9 cellular contexts compared by ENCODE assay signal in genomic region chr21:45590726-45591618, GRCh38. TPM values are rescaled to one million over a fixed set of nuclear protein-coding genes. Genes with fewer than 3 reads are reported as not detected.
DNase-seq lines count a peak whose midpoint lies in the region; ATAC-seq and TF ChIP-seq lines count a peak whose summit lies in the region.
"Had no signal": no experiment of that assay in that cellular context is flagged by ENCODE, and none has a peak within 500 bp of the region (broad histone marks: within the 10 kb centered on the region; RNA-seq: fewer than 3 reads in every experiment).

No MANE protein-coding gene starts in this region.

- DNase-seq in NCI-H460 (ENCODE audit: extremely low read depth, low read depth) (peak; percentile 17), lower lobe of right lung (peak; percentile 63), NCI-H526 treated with DMSO at 0.1 percent for 48 hours (lab: John Stamatoyannopoulos, UW) (no peak), NCI-H2081 (lab: John Stamatoyannopoulos, UW) (no peak), amniotic stem cell (lab: John Stamatoyannopoulos, UW) (no peak)
- peak; percentile 71 for DNase-seq in activated naive CD8-positive, alpha-beta T cell treated with anti-CD3 and anti-CD28 coated beads for 36 hours
- peak; percentile 73 to 81 for DNase-seq in stimulated activated naive CD8-positive, alpha-beta T cell treated with anti-CD3 and anti-CD28 coated beads, Interleukin-15, amount 100 ng/mL, for 72 hours

- intact Hi-C loops in lower lobe of right lung (cut with DNase I): no loop called here

- no peaks in the 10 kb centered on the region for H3K36me3 ChIP-seq in lower lobe of right lung

- no peak overlapping the region for H3K27ac ChIP-seq in lower lobe of right lung

- peaks cover 16% of the 10 kb centered on the region for H3K4me1 ChIP-seq in lower lobe of right lung

- H3K9me3 ChIP-seq in lower lobe of right lung: peaks cover 15% of the 10 kb centered on the region

- H3K27me3 ChIP-seq in lower lobe of right lung (ENCODE audit: low read depth): peaks cover 16% of the 10 kb centered on the region

- H3K4me1 Mint-ChIP-seq in activated naive CD8-positive, alpha-beta T cell treated with anti-CD3 and anti-CD28 coated beads for 36 hours: peaks cover 19% of the 10 kb centered on the region
- H3K4me1 Mint-ChIP-seq in stimulated activated naive CD8-positive, alpha-beta T cell treated with anti-CD3 and anti-CD28 coated beads, Interleukin-15, amount 100 ng/mL, for 72 hours: peaks cover 14% of the 10 kb centered on the region

- H3K4me3 Mint-ChIP-seq in activated naive CD8-positive, alpha-beta T cell treated with anti-CD3 and anti-CD28 coated beads for 36 hours: no peak overlapping the region
- H3K4me3 Mint-ChIP-seq in stimulated activated naive CD8-positive, alpha-beta T cell treated with anti-CD3 and anti-CD28 coated beads, Interleukin-15, amount 100 ng/mL, for 72 hours: no peak overlapping the region
- H3K4me3 Mint-ChIP-seq: IgD-negative memory B cell had no signal

- peaks cover 6% of the 10 kb centered on the region for H3K36me3 Mint-ChIP-seq in activated naive CD8-positive, alpha-beta T cell treated with anti-CD3 and anti-CD28 coated beads for 36 hours

- peak; percentile 61 to 71 for ATAC-seq in lower lobe of right lung
- peak; percentile 69 for ATAC-seq in stimulated activated naive CD8-positive, alpha-beta T cell treated with anti-CD3 and anti-CD28 coated beads, Interleukin-15, amount 100 ng/mL, for 72 hours

- H3K4me3 ChIP-seq in GM12875 (ENCODE audit: low read depth, low read length): peak overlapping the region; percentile 39
- peak overlapping the region; percentile 55 for H3K4me3 ChIP-seq in lower lobe of right lung

- peaks cover 20% of the 10 kb centered on the region for H3K27me3 Mint-ChIP-seq in activated naive CD8-positive, alpha-beta T cell treated with anti-CD3 and anti-CD28 coated beads for 36 hours
- peaks cover 24% of the 10 kb centered on the region for H3K27me3 Mint-ChIP-seq in stimulated activated naive CD8-positive, alpha-beta T cell treated with anti-CD3 and anti-CD28 coated beads, Interleukin-15, amount 100 ng/mL, for 72 hours

- H3K9me3 Mint-ChIP-seq in activated naive CD8-positive, alpha-beta T cell treated with anti-CD3 and anti-CD28 coated beads for 36 hours: peaks cover 19% of the 10 kb centered on the region
- H3K9me3 Mint-ChIP-seq in stimulated activated naive CD8-positive, alpha-beta T cell treated with anti-CD3 and anti-CD28 coated beads, Interleukin-15, amount 100 ng/mL, for 72 hours: peaks cover 16 to 24% of the 10 kb centered on the region in 2 donors

- no peak for TF ChIP-seq CTCF in GM12875 (IDR thresholded peaks at IDR 0.05; ENCODE audit: borderline replicate concordance, insufficient read depth, low read depth, low read length)
- no peak for TF ChIP-seq CTCF in lower lobe of right lung (IDR thresholded peaks at IDR 0.05)

- H3K27ac Mint-ChIP-seq in activated naive CD8-positive, alpha-beta T cell treated with anti-CD3 and anti-CD28 coated beads for 36 hours: no peak overlapping the region
- H3K27ac Mint-ChIP-seq in stimulated activated naive CD8-positive, alpha-beta T cell treated with anti-CD3 and anti-CD28 coated beads, Interleukin-15, amount 100 ng/mL, for 72 hours: no peak overlapping the region
- H3K27ac Mint-ChIP-seq: IgD-negative memory B cell had no signal

RNA-seq across cellular contexts. Expression of gene SLC19A1, which starts 48.7 kb away (rescaled TPM):
- total RNA-seq in NCI-H460 (2014; rRNA removed; shearing (Covaris generic)): 11.5 and 14.9 TPM in 2 replicates
- 31.1 and 31.3 TPM in 2 replicates for polyA plus RNA-seq in NCI-H460 (2014; cell fraction: nucleus; rRNA removed)
- 10 to 100 TPM; 63.2 to 64.0 TPM for total RNA-seq in activated naive CD8-positive, alpha-beta T cell treated with anti-CD3 and anti-CD28 coated beads for 36 hours
- 50.7 TPM for total RNA-seq in lower lobe of right lung

RNA-seq across cellular contexts. Expression of gene PCBP3, which starts 52.6 kb away (rescaled TPM):
- 24.1 and 24.2 TPM in 2 replicates for total RNA-seq in NCI-H460 (2014; rRNA removed; shearing (Covaris generic))
- 16.9 and 24.5 TPM in 2 replicates for polyA plus RNA-seq in NCI-H460 (2014; cell fraction: nucleus; rRNA removed)
- total RNA-seq in activated naive CD8-positive, alpha-beta T cell treated with anti-CD3 and anti-CD28 coated beads for 36 hours: 1 to 10 TPM in 1 of 2 experiments, under 1 TPM in 1; 0.66 to 1.3 TPM
- total RNA-seq in lower lobe of right lung: 4.5 TPM

Comparison
In these comparisons a context has a peak if more than half of its experiments do, and no peak if none do; other contexts are left out.
1. DNase-seq: peak in NCI-H460 (single experiment), activated naive CD8-positive, alpha-beta T cell treated with anti-CD3 and anti-CD28 coated beads for 36 hours (single experiment), lower lobe of right lung (single experiment) and stimulated activated naive CD8-positive, alpha-beta T cell treated with anti-CD3 and anti-CD28 coated beads, Interleukin-15, amount 100 ng/mL, for 72 hours (2 of 2); none in NCI-H526 treated with DMSO at 0.1 percent for 48 hours (single experiment), NCI-H2081 (0 of 2) and amniotic stem cell (single experiment).